ENCODE assay signal across 31 cellular contexts in the genomic region with DNA sequence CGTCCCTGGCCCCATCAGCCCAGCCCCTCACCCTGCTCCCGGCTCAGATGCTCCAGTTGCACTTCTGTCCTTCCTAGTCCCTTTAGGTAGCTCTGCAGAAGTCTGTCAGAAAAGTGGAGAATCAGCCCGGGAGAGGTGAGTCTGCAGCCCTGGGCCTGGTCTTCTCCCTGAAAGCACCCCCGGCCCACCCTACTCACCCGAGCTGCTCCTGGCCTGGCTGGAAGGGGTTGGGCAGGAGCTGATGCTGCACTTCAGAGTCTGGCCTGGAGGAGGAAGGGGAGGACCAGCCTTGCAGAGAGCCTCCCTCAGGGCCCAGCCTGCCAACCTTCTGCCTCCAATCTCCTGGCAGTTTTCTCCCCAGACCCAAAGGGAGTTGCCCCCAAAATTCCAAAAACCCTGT. TPM values are rescaled to one million over a fixed set of nuclear protein-coding genes. Genes with fewer than 3 reads are reported as not detected.
A peak's percentile ranks its signal among the peaks of the same experiment; 100 is the strongest.
DNase-seq lines count a peak whose midpoint lies in the region; ATAC-seq, FAIRE-seq and TF ChIP-seq lines count a peak whose summit lies in the region.
"Had no signal": no experiment of that assay in that cellular context is flagged by ENCODE, and none has a peak within 500 bp of the region (broad histone marks: within the 10 kb centered on the region; RNA-seq: fewer than 3 reads in every experiment).

No MANE protein-coding gene starts in this region.

- H3K36me3 Mint-ChIP-seq in osteocyte (ENCODE audit: unreplicated experiment), result no peaks in the 10 kb centered on the region
- H3K36me3 Mint-ChIP-seq: IgD-negative memory B cell had no signal

- no peak overlapping the region for H3K4me3 Mint-ChIP-seq in osteocyte (ENCODE audit: unreplicated experiment)
- H3K4me3 Mint-ChIP-seq: CD4-positive, alpha-beta memory T cell had no signal

- H3K4me1 ChIP-seq in kidney (ENCODE audit: control insufficient read depth in 1 of 2, insufficient read depth in 1 of 2, low read depth in 1 of 2, low read length in 2 of 2) (no peaks in the 10 kb centered on the region), A673 (ENCODE audit: insufficient read depth, low read length, poor library complexity, severe bottlenecking) (no peaks in the 10 kb centered on the region)
- H3K4me1 ChIP-seq: Caco-2, HAP-1 had no signal

- H3K36me3 ChIP-seq in H7 (replicated peaks; ENCODE audit: control insufficient read depth, insufficient read depth, low read length) (no peaks in the 10 kb centered on the region), kidney (ENCODE audit: control insufficient read depth in 1 of 2, insufficient read depth in 2 of 2, low read length in 2 of 2) (peaks cover 2 to 11% of the 10 kb centered on the region in 2 donors), A673 (ENCODE audit: insufficient read depth, low read length, poor library complexity, severe bottlenecking) (peaks cover 3% of the 10 kb centered on the region)
- H3K36me3 ChIP-seq: BLaER1 treated with 17β-estradiol and CSF1 and Interleukin-3, amounts not matched to agents 10 nM and 100 nM had no signal

- peaks cover 2% of the 10 kb centered on the region for H3K4me1 Mint-ChIP-seq in osteocyte (ENCODE audit: unreplicated experiment)

- ATAC-seq in GM18858 (IDR thresholded peaks at IDR 0.05; ENCODE audit: unreplicated experiment), result no peak
- ATAC-seq: Panc1 had no signal

- no peak for TF ChIP-seq CTCF in kidney (IDR thresholded peaks at IDR 0.05; ENCODE audit: borderline replicate concordance, extremely low read depth, insufficient read depth)
- no peak for TF ChIP-seq CTCF in osteocyte (IDR thresholded peaks at IDR 0.05)
- TF ChIP-seq CTCF in A673 (conservative IDR thresholded peaks at IDR 0.05; ENCODE audit: low read depth, low read length), result no peak

- H3K27me3 ChIP-seq in H7 (ENCODE audit: control insufficient read depth, insufficient read depth, low read length) (no peaks in the 10 kb centered on the region), A673 (replicated peaks; ENCODE audit: insufficient read depth, low read depth, low read length, poor library complexity) (no peaks in the 10 kb centered on the region)
- H3K27me3 ChIP-seq: BLaER1 treated with 17β-estradiol and CSF1 and Interleukin-3, amounts not matched to agents 10 nM and 100 nM had no signal

- FAIRE-seq in kidney (lab: Jason Lieb, UNC), result no peak
- FAIRE-seq: A204.1, GM12891, GM19239 had no signal

- POLR2A ChIA-PET in A673 (lab: Charles Lee; ENCODE audit: low non-redundant PET), result no interaction called here

- no peak overlapping the region for H3K9ac ChIP-seq in kidney (ENCODE audit: low read length in 2 of 2)
- H3K9ac ChIP-seq: BLaER1 treated with 17β-estradiol and CSF1 and Interleukin-3, amounts not matched to agents 10 nM and 100 nM had no signal

- H3K27ac Mint-ChIP-seq in osteocyte (ENCODE audit: unreplicated experiment), result no peak overlapping the region

- no TSS peak for BruUV-seq in A673 (replicated peaks; lab: Mats Ljungman, UMichigan)

- CTCF ChIA-PET in A673 (lab: Charles Lee), result interaction anchor here (1.0 kb wide), 2 partner anchors 89 to 177 kb away, joined by 4 to 6 read pairs; no protein-coding TSS in a partner anchor

- H3K4me3 ChIP-seq in H7 (ENCODE audit: insufficient read depth, low read depth, low read length) (no peak overlapping the region), kidney (ENCODE audit: low read length in 2 of 2) (no peak overlapping the region), A673 (ENCODE audit: low read depth, low read length, poor library complexity, severe bottlenecking) (no peak overlapping the region)
- H3K4me3 ChIP-seq: BLaER1 treated with 17β-estradiol and CSF1 and Interleukin-3, amounts not matched to agents 10 nM and 100 nM; HAP-1; SK-N-MC had no signal

- intact Hi-C loops in kidney (cut with DNase I), result no loop called here
- intact Hi-C loops in A673 (cut with micrococcal nuclease; ENCODE audit: unreplicated experiment), result no loop called here

- DNase-seq in H7 (peak; percentile 48), kidney (peak; percentile 40), osteocyte (ENCODE audit: extremely low spot score, unreplicated experiment) (peak; percentile 82), A673 (ENCODE audit: low spot score) (no peak)
- DNase-seq: AML-193; Caco-2; CD4-positive, alpha-beta memory T cell; DMS 273 treated with DMSO at 0.1 percent for 48 hours; DMS79; EL; GDM1; NCI-H1092; NCI-H1417 treated with DMSO at 0.1 percent for 48 hours; NCI-H187; NCI-H2081 treated with DMSO at 0.1 percent for 48 hours; NCI-H2171; NCI-H226; NCI-H510A; NCI-H69; SIG-M5 had no signal

- peaks cover 16% of the 10 kb centered on the region for H3K27me3 Mint-ChIP-seq in osteocyte (ENCODE audit: unreplicated experiment)

- H3K9me3 Mint-ChIP-seq in osteocyte (ENCODE audit: unreplicated experiment), result no peaks in the 10 kb centered on the region
- H3K9me3 Mint-ChIP-seq: CD4-positive, alpha-beta memory T cell; IgD-negative memory B cell had no signal

- H3K9me3 ChIP-seq in kidney (ENCODE audit: control insufficient read depth in 1 of 2, low read length in 2 of 2), result no peaks in the 10 kb centered on the region
- H3K9me3 ChIP-seq in A673 (ENCODE audit: low read depth, low read length, poor library complexity, severe bottlenecking), result no peaks in the 10 kb centered on the region
- H3K9me3 ChIP-seq: BLaER1 treated with 17β-estradiol and CSF1 and Interleukin-3, amounts not matched to agents 10 nM and 100 nM; Caco-2; HAP-1 had no signal

- H3K27ac ChIP-seq in kidney (ENCODE audit: low read depth in 2 of 2, low read length in 2 of 2) (no peak overlapping the region), A673 (ENCODE audit: low read depth, low read length, poor library complexity, severe bottlenecking) (no peak overlapping the region)
- H3K27ac ChIP-seq: BLaER1 treated with 17β-estradiol and CSF1 and Interleukin-3, amounts not matched to agents 10 nM and 100 nM; RWPE1; SK-N-MC had no signal

RNA-seq across cellular contexts. Expression of a gene that starts 15.8 kb away (rescaled TPM):
- total RNA-seq in H7 (2014; rRNA removed; shearing (Covaris generic)), result 3.3 and 5.3 TPM in 2 replicates
- total RNA-seq in kidney (18.7 TPM), osteocyte (2.0 and 2.4 TPM in 2 replicates), A673 (2021) (39.1 and 40.2 TPM in 2 replicates)
- 538 TPM for polyA plus RNA-seq in kidney (ENCODE audit: insufficient read depth, low read depth, low replicate concordance)

RNA-seq across cellular contexts. Expression of a gene that starts 16.6 kb away (rescaled TPM):
- total RNA-seq in H7 (2014; rRNA removed; shearing (Covaris generic)), result 1.0 and 1.6 TPM in 2 replicates
- total RNA-seq in kidney, result 3.7 TPM
- polyA plus RNA-seq in kidney (ENCODE audit: insufficient read depth, low read depth, low replicate concordance), result 3.8 TPM
- 1.2 and 1.9 TPM in 2 replicates for total RNA-seq in osteocyte
- 8.4 and 9.4 TPM in 2 replicates for total RNA-seq in A673 (2021)
- total RNA-seq: OCI-LY7 had no signal
- polyA plus RNA-seq: IgD-negative memory B cell had no signal

RNA-seq across cellular contexts. Expression of a gene that starts 21.3 kb away (rescaled TPM):
- total RNA-seq in H7 (2014; rRNA removed; shearing (Covaris generic)), result 0.55 TPM in 1 of 2 replicates, not detected in the other
- total RNA-seq in kidney (0.69 TPM), osteocyte (0.48 TPM in 1 of 2 replicates, not detected in the other), A673 (2021) (0.22 TPM in 1 of 2 replicates, not detected in the other)
- polyA plus RNA-seq in kidney (ENCODE audit: insufficient read depth, low read depth, low replicate concordance), result 2.9 TPM
- total RNA-seq: OCI-LY7 had no signal

RNA-seq across cellular contexts. Expression of a gene that starts 23.9 kb away (rescaled TPM):
- total RNA-seq in H7 (2014; rRNA removed; shearing (Covaris generic)), result 5.1 and 5.8 TPM in 2 replicates
- total RNA-seq in kidney (75.2 TPM), osteocyte (206 and 212 TPM in 2 replicates), A673 (2021) (31.0 and 46.8 TPM in 2 replicates)
- polyA plus RNA-seq in kidney (ENCODE audit: insufficient read depth, low read depth, low replicate concordance), result 32.1 TPM

RNA-seq across cellular contexts. Expression of a gene that starts 30.9 kb away (rescaled TPM):
- total RNA-seq in H7 (2014; rRNA removed; shearing (Covaris generic)), result 197 and 228 TPM in 2 replicates
- 260 TPM for total RNA-seq in kidney
- 718 TPM for polyA plus RNA-seq in kidney (ENCODE audit: insufficient read depth, low read depth, low replicate concordance)
- total RNA-seq in osteocyte, result 369 and 380 TPM in 2 replicates
- total RNA-seq in A673 (2021), result 235 and 237 TPM in 2 replicates
